In genomic region chr1:21232044-21232443, GRCh38 we compare ENCODE assay signal across 8 cellular contexts. TPM values are rescaled to one million over a fixed set of nuclear protein-coding genes. Genes with fewer than 3 reads are reported as not detected.
DNase-seq lines count a peak whose midpoint lies in the region; ATAC-seq and TF ChIP-seq lines count a peak whose summit lies in the region.

No MANE protein-coding gene starts in this region.

- peaks cover 51% of the 10 kb centered on the region for H3K36me3 Mint-ChIP-seq in activated CD4-positive, alpha-beta memory T cell treated with anti-CD3 and anti-CD28 coated beads, Interleukin-2, amount 10 ng/mL, durations not matched to agents 7 days and 5 days (ENCODE audit: low read depth)
- peaks cover 51% of the 10 kb centered on the region for H3K36me3 Mint-ChIP-seq in activated CD4-positive, alpha-beta memory T cell treated with anti-CD3 and anti-CD28 coated beads for 36 hours

- TF ChIP-seq CTCF in LNCaP clone FGC (IDR thresholded peaks at IDR 0.05; ENCODE audit: control insufficient read depth, extremely low read depth, insufficient read depth) (peak; percentile 52), right lobe of liver (IDR thresholded peaks at IDR 0.05) (peak; percentile 75 to 86 (median 81)), uterus (IDR thresholded peaks at IDR 0.05) (peak; percentile 72 to 88 (median 81))

- no peaks in the 10 kb centered on the region for H3K9me3 ChIP-seq in SK-N-MC (ENCODE audit: low read depth, low read length)
- no peaks in the 10 kb centered on the region for H3K9me3 ChIP-seq in right lobe of liver
- no peaks in the 10 kb centered on the region for H3K9me3 ChIP-seq in uterus

- H3K4me1 ChIP-seq in right lobe of liver (no peaks in the 10 kb centered on the region), uterus (no peaks in the 10 kb centered on the region)

- no peaks in the 10 kb centered on the region for H3K27me3 ChIP-seq in right lobe of liver
- no peaks in the 10 kb centered on the region for H3K27me3 ChIP-seq in uterus

- intact Hi-C loops in activated CD4-positive, alpha-beta memory T cell treated with anti-CD3 and anti-CD28 coated beads for 36 hours (cut with micrococcal nuclease), result loop anchor here (1.0 kb wide), 1 partner anchor 136 kb away; no protein-coding TSS in a partner anchor
- intact Hi-C loops in right lobe of liver (cut with DNase I), result loop anchor here in 1 of 2 donors (5.0 kb wide), 1 partner anchor 135 kb away; no protein-coding TSS in a partner anchor
- intact Hi-C loops in uterus (cut with DNase I; ENCODE audit: low total_unique reads), result loop anchor here (5.0 kb wide), 1 partner anchor 135 kb away; no protein-coding TSS in a partner anchor

- CTCF ChIA-PET in activated CD4-positive, alpha-beta memory T cell treated with anti-CD3 and anti-CD28 coated beads, Interleukin-2, amount 10 ng/mL, durations not matched to agents 7 days and 5 days (lab: Charles Lee), result interaction anchor here (0.8 to 5.1 kb wide), 29 partner anchors 9 to 644 kb away, joined by 3 to 109 read pairs (median 5); no protein-coding TSS in a partner anchor
- CTCF ChIA-PET in activated CD4-positive, alpha-beta memory T cell treated with anti-CD3 and anti-CD28 coated beads for 36 hours (lab: Charles Lee), result interaction anchor here (0.6 to 5.4 kb wide), 30 partner anchors 9 to 598 kb away, joined by 3 to 159 read pairs (median 4); no protein-coding TSS in a partner anchor

- no peak overlapping the region for H3K9ac ChIP-seq in SK-N-MC (ENCODE audit: insufficient read length)

- H3K4me3 Mint-ChIP-seq in activated CD4-positive, alpha-beta memory T cell treated with anti-CD3 and anti-CD28 coated beads, Interleukin-2, amount 10 ng/mL, durations not matched to agents 7 days and 5 days, result no peak overlapping the region
- no peak overlapping the region for H3K4me3 Mint-ChIP-seq in activated CD4-positive, alpha-beta memory T cell treated with anti-CD3 and anti-CD28 coated beads for 36 hours

- POLR2A ChIA-PET in activated CD4-positive, alpha-beta memory T cell treated with anti-CD3 and anti-CD28 coated beads, Interleukin-2, amount 10 ng/mL, durations not matched to agents 7 days and 5 days (lab: Charles Lee), result interaction anchor here (0.6 kb wide), 1 partner anchor 136 kb away, joined by 3 read pairs; no protein-coding TSS in a partner anchor
- POLR2A ChIA-PET in activated CD4-positive, alpha-beta memory T cell treated with anti-CD3 and anti-CD28 coated beads for 36 hours (lab: Charles Lee), result no interaction called here

- no peaks in the 10 kb centered on the region for H3K4me1 Mint-ChIP-seq in activated CD4-positive, alpha-beta memory T cell treated with anti-CD3 and anti-CD28 coated beads, Interleukin-2, amount 10 ng/mL, durations not matched to agents 7 days and 5 days
- no peaks in the 10 kb centered on the region for H3K4me1 Mint-ChIP-seq in activated CD4-positive, alpha-beta memory T cell treated with anti-CD3 and anti-CD28 coated beads for 36 hours (ENCODE audit: low read depth)

- peaks cover 3% of the 10 kb centered on the region; the same call in 1 of the 2 replicates for H3K36me3 ChIP-seq in SK-N-MC (ENCODE audit: insufficient read depth, low read length)
- peaks cover 0 to 66% (median 22%) of the 10 kb centered on the region in 4 donors for H3K36me3 ChIP-seq in right lobe of liver
- no peaks in the 10 kb centered on the region for H3K36me3 ChIP-seq in uterus

- WGBS in right lobe of liver (ENCODE audit: insufficient coverage, low coverage, low lambda C conversion rate, missing lambda C conversion rate), result 29% methylated on average over 1 of the region's 3 CpGs

- peak; percentile 88 to 94 (median 90) for ATAC-seq in right lobe of liver

- H3K27ac Mint-ChIP-seq in activated CD4-positive, alpha-beta memory T cell treated with anti-CD3 and anti-CD28 coated beads, Interleukin-2, amount 10 ng/mL, durations not matched to agents 7 days and 5 days, result no peak overlapping the region
- H3K27ac Mint-ChIP-seq in activated CD4-positive, alpha-beta memory T cell treated with anti-CD3 and anti-CD28 coated beads for 36 hours, result no peak overlapping the region

- no peaks in the 10 kb centered on the region for H3K27me3 Mint-ChIP-seq in activated CD4-positive, alpha-beta memory T cell treated with anti-CD3 and anti-CD28 coated beads, Interleukin-2, amount 10 ng/mL, durations not matched to agents 7 days and 5 days
- H3K27me3 Mint-ChIP-seq in activated CD4-positive, alpha-beta memory T cell treated with anti-CD3 and anti-CD28 coated beads for 36 hours, result no peaks in the 10 kb centered on the region

- peak; percentile 34 for DNase-seq in activated CD4-positive, alpha-beta memory T cell treated with anti-CD3 and anti-CD28 coated beads, Interleukin-2, amount 10 ng/mL, durations not matched to agents 7 days and 5 days
- no peak for DNase-seq in activated CD4-positive, alpha-beta memory T cell treated with anti-CD3 and anti-CD28 coated beads for 36 hours
- no peak for DNase-seq in LNCaP clone FGC (ENCODE audit: low read depth)
- peak; percentile 48 for DNase-seq in SK-N-MC (ENCODE audit: low read depth, low spot score)
- peak; percentile 63 for DNase-seq in dedifferentiated amniotic fluid mesenchymal stem cell (ENCODE audit: extremely low spot score)
- DNase-seq in right lobe of liver, result no peak
- DNase-seq in uterus, result peak in 1 of 2 donors; percentile 67
- no peak for DNase-seq in amniotic stem cell (lab: John Stamatoyannopoulos, UW)

- no peaks in the 10 kb centered on the region for H3K9me3 Mint-ChIP-seq in activated CD4-positive, alpha-beta memory T cell treated with anti-CD3 and anti-CD28 coated beads, Interleukin-2, amount 10 ng/mL, durations not matched to agents 7 days and 5 days
- H3K9me3 Mint-ChIP-seq in activated CD4-positive, alpha-beta memory T cell treated with anti-CD3 and anti-CD28 coated beads for 36 hours, result no peaks in the 10 kb centered on the region

- H3K4me3 ChIP-seq in LNCaP clone FGC (ENCODE audit: low read depth, low read length), result no peak overlapping the region
- no peak overlapping the region for H3K4me3 ChIP-seq in SK-N-MC
- no peak overlapping the region for H3K4me3 ChIP-seq in right lobe of liver
- H3K4me3 ChIP-seq in uterus, result no peak overlapping the region

- TF ChIP-seq POLR2A in right lobe of liver (IDR thresholded peaks at IDR 0.05) (no peak), uterus (IDR thresholded peaks at IDR 0.05) (no peak)

- H3K27ac ChIP-seq in SK-N-MC, result no peak overlapping the region
- H3K27ac ChIP-seq in right lobe of liver, result no peak overlapping the region
- no peak overlapping the region for H3K27ac ChIP-seq in uterus

RNA-seq across cellular contexts. Expression of gene EIF4G3, which starts 55.3 kb away (rescaled TPM):
- total RNA-seq in activated CD4-positive, alpha-beta memory T cell treated with anti-CD3 and anti-CD28 coated beads, Interleukin-2, amount 10 ng/mL, durations not matched to agents 7 days and 5 days, result 10 to 100 TPM; 48.1 to 49.2 TPM
- total RNA-seq in activated CD4-positive, alpha-beta memory T cell treated with anti-CD3 and anti-CD28 coated beads for 36 hours, result 10 to 100 TPM; 39.9 to 42.7 TPM
- total RNA-seq in right lobe of liver (10 to 100 TPM; 14.4 to 29.9 (median 23.5) TPM), uterus (10 to 100 TPM; 18.8 to 75.0 (median 34.9) TPM)

RNA-seq across cellular contexts. Expression of gene ECE1, which starts 58.2 kb away (rescaled TPM):
- total RNA-seq in activated CD4-positive, alpha-beta memory T cell treated with anti-CD3 and anti-CD28 coated beads, Interleukin-2, amount 10 ng/mL, durations not matched to agents 7 days and 5 days, result 10 to 100 TPM; 85.3 to 87.9 TPM
- 100 to 1,000 TPM; 137 to 144 TPM for total RNA-seq in activated CD4-positive, alpha-beta memory T cell treated with anti-CD3 and anti-CD28 coated beads for 36 hours
- total RNA-seq in right lobe of liver (10 to 100 TPM; 39.7 to 61.3 (median 43.8) TPM), uterus (100 to 1,000 TPM in 1 of 4 donors, 10 to 100 TPM in 3; 45.6 to 175 (median 59.1) TPM)

Comparison
In these comparisons a context has a peak if more than half of its experiments do, and no peak if none do; other contexts are left out.
1. DNase-seq: peak in activated CD4-positive, alpha-beta memory T cell treated with anti-CD3 and anti-CD28 coated beads, Interleukin-2, amount 10 ng/mL, durations not matched to agents 7 days and 5 days (single experiment), SK-N-MC (single experiment) and dedifferentiated amniotic fluid mesenchymal stem cell (single experiment); none in activated CD4-positive, alpha-beta memory T cell treated with anti-CD3 and anti-CD28 coated beads for 36 hours (single experiment), LNCaP clone FGC (single experiment), right lobe of liver (0 of 3) and amniotic stem cell (single experiment).
2. Peak in every context shown above with its lines, with median percentiles within 50 percentile points of each other: CTCF ChIP-seq.